Comparison of ENCODE assay signal across 22 cellular contexts in the genomic region with DNA sequence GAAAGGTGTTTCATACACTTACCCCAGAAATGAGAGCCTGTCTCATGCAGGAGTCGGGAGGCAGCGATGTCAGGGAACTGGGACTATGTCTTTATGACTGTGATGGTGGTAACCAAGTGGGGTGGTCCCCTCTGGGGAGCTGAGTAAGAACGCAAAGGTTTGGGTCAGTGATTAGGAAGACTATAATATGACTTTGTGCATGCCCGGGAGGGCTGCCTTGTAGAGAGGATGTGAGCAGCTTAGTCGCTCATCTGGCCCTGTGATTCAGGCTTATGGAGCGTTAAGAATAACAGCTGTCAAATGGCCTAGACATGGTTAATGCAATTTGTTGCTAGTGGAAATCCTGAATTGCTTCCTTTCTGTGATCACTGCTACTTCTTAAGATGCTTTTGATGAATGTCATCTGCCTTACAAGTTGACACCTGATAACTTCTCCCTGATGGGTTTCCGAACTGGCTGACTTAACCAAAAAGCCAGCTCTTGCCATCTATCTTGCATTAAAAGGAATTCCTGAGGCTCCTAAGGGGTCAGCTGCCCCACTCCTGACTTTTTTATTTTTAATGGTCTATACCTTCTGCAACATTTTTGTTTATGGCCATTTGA. TPM values are rescaled to one million over a fixed set of nuclear protein-coding genes. Genes with fewer than 3 reads are reported as not detected.
A peak's percentile ranks its signal among the peaks of the same experiment; 100 is the strongest.
DNase-seq lines count a peak whose midpoint lies in the region; ATAC-seq and TF ChIP-seq lines count a peak whose summit lies in the region.
"Had no signal": no experiment of that assay in that cellular context is flagged by ENCODE, and none has a peak within 500 bp of the region (broad histone marks: within the 10 kb centered on the region; RNA-seq: fewer than 3 reads in every experiment).

No MANE protein-coding gene starts in this region.

- no peak overlapping the region for H2BK15ac ChIP-seq in mesendoderm (replicated peaks; ENCODE audit: low read depth)

- H2BK120ac ChIP-seq in mesendoderm (ENCODE audit: low read depth, low read length) = no peak overlapping the region

- H3K27ac ChIP-seq in CD4-positive, CD25-positive, alpha-beta regulatory T cell (ENCODE audit: insufficient read depth, low read length, poor library complexity, severe bottlenecking) = no peak overlapping the region
- no peak overlapping the region for H3K27ac ChIP-seq in HEK293 (ENCODE audit: extremely low read depth, low read depth, low read length)
- H3K27ac ChIP-seq in SJSA1 = no peak overlapping the region
- no peak overlapping the region for H3K27ac ChIP-seq in mesendoderm (ENCODE audit: low read depth, low read length)
- no peak overlapping the region for H3K27ac ChIP-seq in spleen
- H3K27ac ChIP-seq: breast epithelium, epithelial cell of prostate, gastroesophageal sphincter had no signal

- no peak overlapping the region for H3K4me2 ChIP-seq in mesendoderm (ENCODE audit: low read length)

- H3K23ac ChIP-seq in mesendoderm (ENCODE audit: low read length) = no peak overlapping the region

- no peaks in the 10 kb centered on the region for H3K79me2 ChIP-seq in mesendoderm (ENCODE audit: control insufficient read depth, insufficient read depth, low read length)

- H3K56ac ChIP-seq in mesendoderm (ENCODE audit: low read length) = no peak overlapping the region

- no peak overlapping the region for H4K5ac ChIP-seq in mesendoderm (ENCODE audit: low read length)

- peak overlapping the region in 2 of 3 donors; percentile 42 to 47 for H3K27ac Mint-ChIP-seq in CD4-positive, CD25-positive, alpha-beta regulatory T cell
- H3K27ac Mint-ChIP-seq: activated CD8-positive, alpha-beta memory T cell treated with anti-CD3 and anti-CD28 coated beads, Interleukin-2, amount 10 ng/mL, durations not matched to agents 7 days and 5 days; activated naive CD8-positive, alpha-beta T cell treated with anti-CD3 and anti-CD28 coated beads, Interleukin-2, amount 50 U/mL, for 24 hours; activated T-helper 2 cell treated with anti-CD3 and anti-CD28 coated beads, Interferon-gamma antibody, Interleukin-2, Interleukin-4, amounts not matched to agents 10 μg/mL and 5 μg/mL and 100 μg/mL, durations not matched to agents 14 hours and 24 hours and 36 hours had no signal

- WGBS in mesendoderm (ENCODE audit: extremely low coverage, insufficient coverage, low lambda C conversion rate) = no CpG with 5 or more reads among the region's 7 CpGs
- WGBS in spleen, 5 donors = 84 to 89% (median 84%) methylated on average over 7 of the region's 7 CpGs

- no peaks in the 10 kb centered on the region for H3K27me3 Mint-ChIP-seq in CD4-positive, CD25-positive, alpha-beta regulatory T cell
- H3K27me3 Mint-ChIP-seq: activated CD8-positive, alpha-beta memory T cell treated with anti-CD3 and anti-CD28 coated beads, Interleukin-2, amount 10 ng/mL, durations not matched to agents 7 days and 5 days; activated naive CD8-positive, alpha-beta T cell treated with anti-CD3 and anti-CD28 coated beads, Interleukin-2, amount 50 U/mL, for 24 hours had no signal

- ATAC-seq in CD4-positive, CD25-positive, alpha-beta regulatory T cell (ENCODE audit: low read depth in 2 of 2) = no peak
- ATAC-seq: activated CD8-positive, alpha-beta memory T cell treated with anti-CD3 and anti-CD28 coated beads, Interleukin-2, amount 10 ng/mL, durations not matched to agents 7 days and 5 days; activated naive CD8-positive, alpha-beta T cell treated with anti-CD3 and anti-CD28 coated beads, Interleukin-2, amount 50 U/mL, for 24 hours; gastroesophageal sphincter; left cardiac atrium; Panc1; SK-N-SH treated with all-trans-retinoic acid at 6 μM for 48 hours had no signal

- POLR2A ChIA-PET in HEK293 (lab: Yijun Ruan, JAX) = no interaction called here

- peaks cover 0 to 2% (median 0%) of the 10 kb centered on the region in 7 donors for H3K9me3 Mint-ChIP-seq in CD4-positive, CD25-positive, alpha-beta regulatory T cell

- H3K36me3 ChIP-seq in CD4-positive, CD25-positive, alpha-beta regulatory T cell (ENCODE audit: control insufficient read depth, insufficient read depth, low read length) = no peaks in the 10 kb centered on the region
- H3K36me3 ChIP-seq in HEK293 (ENCODE audit: control insufficient read depth in 2 of 2, insufficient read depth in 1 of 2, low read length in 2 of 2) = peaks cover 9 to 22% of the 10 kb centered on the region in 2 experiments
- no peaks in the 10 kb centered on the region for H3K36me3 ChIP-seq in SJSA1
- H3K36me3 ChIP-seq in mesendoderm (ENCODE audit: control insufficient read depth, insufficient read depth, low read length) = no peaks in the 10 kb centered on the region
- peaks cover 0 to 27% (median 6%) of the 10 kb centered on the region in 6 donors for H3K36me3 ChIP-seq in spleen
- H3K36me3 ChIP-seq: breast epithelium had no signal

- H3K27me3 ChIP-seq in CD4-positive, CD25-positive, alpha-beta regulatory T cell (ENCODE audit: control insufficient read depth, insufficient read depth, low read length) = no peaks in the 10 kb centered on the region
- peaks cover 81% of the 10 kb centered on the region for H3K27me3 ChIP-seq in SJSA1 (replicated peaks)
- no peaks in the 10 kb centered on the region for H3K27me3 ChIP-seq in mesendoderm (ENCODE audit: insufficient read depth, low read length, poor library complexity)
- H3K27me3 ChIP-seq in spleen (replicated peaks in 1 of 7) = no peaks in the 10 kb centered on the region
- H3K27me3 ChIP-seq: breast epithelium, gastroesophageal sphincter had no signal

- no peaks in the 10 kb centered on the region for H3K79me1 ChIP-seq in mesendoderm (ENCODE audit: low read length)

- no peak for DNase-seq in CD4-positive, CD25-positive, alpha-beta regulatory T cell
- peak; percentile 73 to 87 for DNase-seq in SJSA1 (ENCODE audit: low read depth in 1 of 2, low spot score in 2 of 2)
- peak; percentile 47 for DNase-seq in mesendoderm
- DNase-seq in NK-92 treated with Interleukin-12 subunit alpha and Interleukin-12 subunit beta, amount 100 ng/mL, for 24 hours (lab: John Stamatoyannopoulos, UW) = no peak
- DNase-seq in kidney glomerular epithelial cell (lab: John Stamatoyannopoulos, UW) = no peak
- no peak for DNase-seq in GM03348 (ENCODE audit: low spot score)
- no peak for DNase-seq in spleen
- DNase-seq: activated CD4-positive, alpha-beta T cell treated with anti-CD3 and anti-CD28 coated beads for 1 hour; activated CD8-positive, alpha-beta memory T cell treated with anti-CD3 and anti-CD28 coated beads, Interleukin-2, amount 10 ng/mL, durations not matched to agents 7 days and 5 days; activated naive CD8-positive, alpha-beta T cell treated with anti-CD3 and anti-CD28 coated beads, Interleukin-2, amount 50 U/mL, for 24 hours; C1 segment of cervical spinal cord; left cardiac atrium; NCI-H1105; T-helper 9 cell had no signal

- H3K4me1 ChIP-seq in CD4-positive, CD25-positive, alpha-beta regulatory T cell (ENCODE audit: control insufficient read depth, insufficient read depth, low read length, poor library complexity, severe bottlenecking) = no peaks in the 10 kb centered on the region
- H3K4me1 ChIP-seq in HEK293 (ENCODE audit: control insufficient read depth, insufficient read depth, low read length) = no peaks in the 10 kb centered on the region; the same call in 1 of the 2 replicates
- H3K4me1 ChIP-seq in SJSA1 (replicated peaks) = no peaks in the 10 kb centered on the region
- no peaks in the 10 kb centered on the region for H3K4me1 ChIP-seq in mesendoderm (ENCODE audit: control insufficient read depth, low read depth, low read length)
- no peaks in the 10 kb centered on the region for H3K4me1 ChIP-seq in spleen
- H3K4me1 ChIP-seq: breast epithelium, gastroesophageal sphincter had no signal

- peaks cover 0 to 2% of the 10 kb centered on the region in 2 experiments for H3K9me3 ChIP-seq in CD4-positive, CD25-positive, alpha-beta regulatory T cell (ENCODE audit: control insufficient read depth in 2 of 2, low read length in 2 of 2)
- H3K9me3 ChIP-seq in HEK293 (ENCODE audit: control insufficient read depth, insufficient read depth, low read depth, low read length) = no peaks in the 10 kb centered on the region
- H3K9me3 ChIP-seq in SJSA1 (replicated peaks) = peaks cover 28% of the 10 kb centered on the region
- peaks cover 0 to 7% (median 3%) of the 10 kb centered on the region in 8 donors for H3K9me3 ChIP-seq in spleen
- H3K9me3 ChIP-seq: breast epithelium, gastroesophageal sphincter had no signal

- H3K4me3 Mint-ChIP-seq in CD4-positive, CD25-positive, alpha-beta regulatory T cell = no peak overlapping the region
- H3K4me3 Mint-ChIP-seq: activated CD8-positive, alpha-beta memory T cell treated with anti-CD3 and anti-CD28 coated beads, Interleukin-2, amount 10 ng/mL, durations not matched to agents 7 days and 5 days; activated naive CD8-positive, alpha-beta T cell treated with anti-CD3 and anti-CD28 coated beads, Interleukin-2, amount 50 U/mL, for 24 hours; neural crest cell had no signal

- TF ChIP-seq POLR2A in spleen (IDR thresholded peaks at IDR 0.05) = no peak

- H4K8ac ChIP-seq in mesendoderm (ENCODE audit: low read depth, low read length) = no peak overlapping the region

- no peak overlapping the region for H3K4ac ChIP-seq in mesendoderm (ENCODE audit: low read depth, low read length)

- CTCF ChIA-PET in HEK293 (lab: Yijun Ruan, JAX) = no interaction called here

- H3K4me1 Mint-ChIP-seq in CD4-positive, CD25-positive, alpha-beta regulatory T cell = no peaks in the 10 kb centered on the region
- H3K4me1 Mint-ChIP-seq: activated CD8-positive, alpha-beta memory T cell treated with anti-CD3 and anti-CD28 coated beads, Interleukin-2, amount 10 ng/mL, durations not matched to agents 7 days and 5 days; activated naive CD8-positive, alpha-beta T cell treated with anti-CD3 and anti-CD28 coated beads, Interleukin-2, amount 50 U/mL, for 24 hours; neural crest cell had no signal

- intact Hi-C loops in spleen (cut with DNase I; ENCODE audit: low total_unique reads) = no loop called here

- no peak overlapping the region for H3K18ac ChIP-seq in mesendoderm (ENCODE audit: low read length)

- no peak for TF ChIP-seq CTCF in HEK293 (tag by site-specific recombination; IDR thresholded peaks at IDR 0.05)
- TF ChIP-seq CTCF in spleen (IDR thresholded peaks at IDR 0.05 in 8 of 11, conservative IDR thresholded peaks at IDR 0.05 in 3 of 11) = no peak

- H2AK5ac ChIP-seq in mesendoderm (ENCODE audit: low read length) = no peak overlapping the region

- H3K4me3 ChIP-seq in CD4-positive, CD25-positive, alpha-beta regulatory T cell (ENCODE audit: low read depth, low read length) = no peak overlapping the region
- H3K4me3 ChIP-seq in HEK293 (ENCODE audit: low read depth, low read length) (no peak overlapping the region), SJSA1 (no peak overlapping the region), mesendoderm (ENCODE audit: low read length) (no peak overlapping the region), spleen (no peak overlapping the region)
- H3K4me3 ChIP-seq: breast epithelium, gastroesophageal sphincter had no signal

- peaks cover 17% of the 10 kb centered on the region for H3K36me3 Mint-ChIP-seq in CD4-positive, CD25-positive, alpha-beta regulatory T cell

- H2BK5ac ChIP-seq in mesendoderm (ENCODE audit: low read length) = no peak overlapping the region

- no peak overlapping the region for H3K9ac ChIP-seq in mesendoderm (ENCODE audit: low read length)

RNA-seq across cellular contexts. Expression of a gene that starts 35.4 kb away (rescaled TPM):
- 8.8 TPM for total RNA-seq in CD4-positive, CD25-positive, alpha-beta regulatory T cell
- polyA plus RNA-seq in CD4-positive, CD25-positive, alpha-beta regulatory T cell = 1 to 10 TPM; 5.4 to 8.7 (median 6.7) TPM
- 16.0 and 17.0 TPM in 2 replicates for total RNA-seq in SJSA1 (2014; rRNA removed; shearing (Covaris generic))
- polyA plus RNA-seq in mesendoderm (2013, experiment 1 of 2) = 14.0 TPM
- polyA plus RNA-seq in mesendoderm (2013, experiment 2 of 2) = 15.1 TPM
- total RNA-seq in spleen = 10 to 100 TPM in 6 of 7 donors, 1 to 10 TPM in 1; 10.0 to 18.9 (median 11.9) TPM
- 1 to 10 TPM; 5.1 to 8.6 (median 7.6) TPM for polyA plus RNA-seq in spleen

RNA-seq across cellular contexts. Expression of a gene that starts 36.4 kb away (rescaled TPM):
- total RNA-seq in CD4-positive, CD25-positive, alpha-beta regulatory T cell = 4.1 TPM
- 1 to 10 TPM; 2.0 to 3.4 (median 2.3) TPM for polyA plus RNA-seq in CD4-positive, CD25-positive, alpha-beta regulatory T cell
- 9.9 and 12.4 TPM in 2 replicates for total RNA-seq in SJSA1 (2014; rRNA removed; shearing (Covaris generic))
- polyA plus RNA-seq in mesendoderm (2013, experiment 1 of 2) = 6.5 TPM
- 6.6 TPM for polyA plus RNA-seq in mesendoderm (2013, experiment 2 of 2)
- total RNA-seq in spleen = 10 to 100 TPM; 10.1 to 13.4 (median 12.3) TPM
- polyA plus RNA-seq in spleen = 1 to 10 TPM; 3.3 to 4.4 (median 4.2) TPM

RNA-seq across cellular contexts. Expression of a gene that starts 40.9 kb away (rescaled TPM):
- 33.3 TPM for total RNA-seq in CD4-positive, CD25-positive, alpha-beta regulatory T cell
- 1 to 10 TPM; 2.4 to 3.4 (median 2.9) TPM for polyA plus RNA-seq in CD4-positive, CD25-positive, alpha-beta regulatory T cell
- 14.0 and 19.9 TPM in 2 replicates for total RNA-seq in SJSA1 (2014; rRNA removed; shearing (Covaris generic))
- 26.3 TPM for polyA plus RNA-seq in mesendoderm (2013, experiment 1 of 2)
- 26.5 TPM for polyA plus RNA-seq in mesendoderm (2013, experiment 2 of 2)
- total RNA-seq in spleen = 10 to 100 TPM; 12.4 to 31.9 (median 18.4) TPM
- polyA plus RNA-seq in spleen = 10 to 100 TPM in 2 of 3 donors, 1 to 10 TPM in 1; 8.3 to 15.3 (median 12.9) TPM

Comparison
In these comparisons a context has a peak if more than half of its experiments do, and no peak if none do; other contexts are left out.
1. DNase-seq: peak in SJSA1 (2 of 2) and mesendoderm (single experiment); none in CD4-positive, CD25-positive, alpha-beta regulatory T cell (0 of 3), NK-92 treated with Interleukin-12 subunit alpha and Interleukin-12 subunit beta, amount 100 ng/mL, for 24 hours (single experiment), kidney glomerular epithelial cell (single experiment), GM03348 (single experiment) and spleen (single experiment).